31 cellular contexts compared by ENCODE assay signal in genomic region chr7:29214816-29215215, GRCh38.
"Had no signal": no experiment of that assay in that cellular context is flagged by ENCODE, and none has a peak within 500 bp of the region (broad histone marks: within the 10 kb centered on the region; RNA-seq: fewer than 3 reads in every experiment).

No MANE protein-coding gene starts in this region.

- H3K27ac ChIP-seq: brain microvascular endothelial cell, esophagus muscularis mucosa, gastroesophageal sphincter, WERI-Rb-1 had no signal

- H3K27me3 ChIP-seq: brain microvascular endothelial cell, esophagus muscularis mucosa, gastroesophageal sphincter had no signal

- DNase-seq: activated B cell treated with CpG ODN at 0.5 μM for 24 hours; activated CD4-positive, alpha-beta T cell treated with anti-CD3 and anti-CD28 coated beads for 48 hours; activated CD4-positive, alpha-beta T cell treated with anti-CD3 and anti-CD28 coated beads, Interleukin-2, amount 50 U/mL, for 1 hour; activated CD4-positive, alpha-beta T cell treated with anti-CD3 and anti-CD28 coated beads, Interleukin-2, amount 50 U/mL, for 48 hours; activated CD8-positive, alpha-beta memory T cell treated with anti-CD3 and anti-CD28 coated beads for 24 hours; activated CD8-positive, alpha-beta T cell treated with anti-CD3 and anti-CD28 coated beads for 36 hours; activated effector memory CD4-positive, alpha-beta T cell treated with Interleukin-2 at 50 U/mL for 16 hours; activated gamma-delta T cell treated with Interleukin-2 at 50 U/mL for 16 hours; activated naive CD4-positive, alpha-beta T cell treated with anti-CD3 and anti-CD28 coated beads, Interleukin-2, amount 50 U/mL, for 16 hours; activated naive CD4-positive, alpha-beta T cell treated with Interleukin-2 at 50 U/mL for 16 hours; activated T-cell treated with anti-CD3 and anti-CD28 coated beads, Interleukin-2, amount 50 U/mL, for 4 hours; amniotic stem cell; anterior cingulate cortex; brain microvascular endothelial cell; caudate nucleus; cortex of kidney; dermis blood vessel endothelial cell; effector CD4-positive, alpha-beta T cell; effector memory CD8-positive, alpha-beta T cell; foreskin melanocyte; SW 1271; T-cell; T-helper 9 cell; WERI-Rb-1 had no signal

- ATAC-seq: activated CD4-positive, CD25-positive, alpha-beta regulatory T cell treated with anti-CD3 and anti-CD28 coated beads, Interleukin-2, amount 50 U/mL, for 24 hours; activated CD8-positive, alpha-beta T cell treated with anti-CD3 and anti-CD28 coated beads for 36 hours; activated T-cell treated with anti-CD3 and anti-CD28 coated beads, Interleukin-2, amount 50 U/mL, for 4 hours; activated T-helper 17 cell treated with anti-CD3 and anti-CD28 coated beads, Interleukin-2, amount 50 U/mL, for 72 hours; effector memory CD8-positive, alpha-beta T cell; gastroesophageal sphincter; T-cell had no signal

- H3K4me3 ChIP-seq: esophagus muscularis mucosa, gastroesophageal sphincter had no signal

- H3K36me3 ChIP-seq: brain microvascular endothelial cell, esophagus muscularis mucosa, gastroesophageal sphincter, WERI-Rb-1 had no signal

- H3K9me3 ChIP-seq: esophagus muscularis mucosa, gastroesophageal sphincter had no signal

- FAIRE-seq: astrocyte, bronchial epithelial cell, colon had no signal
